In the genomic region with DNA sequence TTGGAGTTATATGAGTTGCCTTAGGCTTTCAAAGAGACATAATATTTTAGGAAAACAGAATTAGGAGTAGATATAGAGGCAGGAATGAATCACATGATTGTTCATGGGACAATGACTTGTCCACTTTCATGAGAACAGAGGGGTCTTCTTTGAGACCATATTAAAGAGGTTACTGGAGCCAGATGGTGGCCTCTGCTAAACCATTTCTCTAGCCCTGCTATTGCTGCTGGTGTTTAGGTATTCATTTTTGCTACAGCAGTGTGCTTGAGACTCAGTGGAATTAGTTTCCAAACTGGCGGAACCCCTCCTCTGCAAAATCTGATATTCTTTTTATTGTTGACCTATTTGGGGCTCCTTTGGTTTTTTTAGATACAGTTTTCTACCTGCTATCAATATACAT, we compare ENCODE assay signal across 22 cellular contexts.
"Had no signal": no experiment of that assay in that cellular context is flagged by ENCODE, and none has a peak within 500 bp of the region (broad histone marks: within the 10 kb centered on the region; RNA-seq: fewer than 3 reads in every experiment).

No MANE protein-coding gene starts in this region.

- H3K9me3 ChIP-seq: esophagus squamous epithelium, gastroesophageal sphincter, heart right ventricle, lower lobe of right lung, sigmoid colon, thoracic aorta, upper lobe of right lung had no signal

- H3K27ac ChIP-seq: cardiac muscle cell, esophagus squamous epithelium, gastroesophageal sphincter, heart right ventricle, lower lobe of right lung, neural progenitor cell, sigmoid colon, thoracic aorta, upper lobe of right lung had no signal

- ATAC-seq: activated T-cell treated with anti-CD3 and anti-CD28 coated beads, Interleukin-2, amount 50 U/mL, for 4 hours; effector memory CD8-positive, alpha-beta T cell; gastroesophageal sphincter; lower lobe of right lung; stimulated activated naive B cell treated with anti-CD40 and anti-IgM and Interleukin-4, amounts not matched to agents 10 μg/mL and 1 μg/mL and 100 μg/mL, for 72 hours; upper lobe of right lung had no signal

- H3K4me1 ChIP-seq: neural progenitor cell had no signal

- DNase-seq: activated CD8-positive, alpha-beta memory T cell treated with anti-CD3 and anti-CD28 coated beads, Interleukin-2, amount 50 U/mL, for 48 hours; activated naive CD4-positive, alpha-beta T cell treated with anti-CD3 and anti-CD28 coated beads for 36 hours; activated naive CD8-positive, alpha-beta T cell treated with anti-CD3 and anti-CD28 coated beads, Interleukin-2, amount 10 ng/mL, durations not matched to agents 7 days and 5 days; activated T-cell treated with anti-CD3 and anti-CD28 coated beads, Interleukin-2, amount 50 U/mL, for 4 hours; amniotic stem cell; effector memory CD8-positive, alpha-beta T cell; esophagus squamous epithelium; islet precursor cell; lower lobe of right lung; naive B cell; retina; stimulated activated CD4-positive, alpha-beta T cell treated with anti-CD3 and anti-CD28 coated beads, Interleukin-15, amount 100 ng/mL, for 24 hours; stimulated activated naive B cell treated with anti-CD40 and anti-IgM and Interleukin-4, amounts not matched to agents 10 μg/mL and 1 μg/mL and 100 μg/mL, for 72 hours; T-helper 9 cell; upper lobe of right lung had no signal

- H3K27me3 ChIP-seq: cardiac muscle cell, esophagus squamous epithelium, gastroesophageal sphincter, heart right ventricle, neural progenitor cell, sigmoid colon, upper lobe of right lung had no signal

- H3K36me3 ChIP-seq: cardiac muscle cell, lower lobe of right lung, neural progenitor cell, sigmoid colon, thoracic aorta, upper lobe of right lung had no signal

- H3K4me3 ChIP-seq: cardiac muscle cell, esophagus squamous epithelium, gastroesophageal sphincter, heart right ventricle, lower lobe of right lung, neural progenitor cell, sigmoid colon, smooth muscle cell, thoracic aorta, upper lobe of right lung had no signal
